Comparison of ENCODE assay signal across 18 cellular contexts in the genomic region with DNA sequence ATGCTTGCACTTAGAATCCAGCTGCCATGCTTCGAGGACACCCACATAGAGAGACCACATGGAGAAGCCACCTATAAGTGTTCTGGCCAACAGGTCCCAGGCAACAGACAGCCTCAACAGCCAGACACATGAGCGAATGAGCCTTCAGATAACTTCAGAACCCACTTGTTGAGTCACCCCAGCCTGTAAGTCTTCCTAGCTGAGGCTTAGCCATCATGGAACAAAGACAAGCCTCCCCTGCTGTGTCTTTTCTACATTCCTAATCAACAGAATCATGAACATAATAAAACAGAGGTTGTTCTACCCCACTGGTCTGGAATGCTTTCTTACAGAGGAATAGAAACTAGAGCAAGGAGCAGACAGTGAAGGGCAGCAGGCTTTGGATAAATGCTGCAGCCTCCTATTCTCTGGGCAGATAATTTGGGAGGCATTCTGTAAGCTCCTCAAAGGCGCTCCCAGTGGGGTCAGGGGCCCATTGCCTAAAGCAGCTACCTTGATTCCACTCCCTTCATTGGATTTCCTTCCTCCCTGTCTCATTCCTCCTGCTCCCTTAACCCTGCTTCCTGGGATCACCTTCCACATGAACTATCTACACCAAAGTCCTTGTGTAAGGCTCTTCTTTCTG. TPM values are rescaled to one million over a fixed set of nuclear protein-coding genes. Genes with fewer than 3 reads are reported as not detected.
A peak's percentile ranks its signal among the peaks of the same experiment; 100 is the strongest.
DNase-seq lines count a peak whose midpoint lies in the region; ATAC-seq and TF ChIP-seq lines count a peak whose summit lies in the region.
"Had no signal": no experiment of that assay in that cellular context is flagged by ENCODE, and none has a peak within 500 bp of the region (broad histone marks: within the 10 kb centered on the region; RNA-seq: fewer than 3 reads in every experiment).

No MANE protein-coding gene starts in this region.

- H3K36me3 ChIP-seq in HUES6 (ENCODE audit: control insufficient read depth, insufficient read depth, low read length) (no peaks in the 10 kb centered on the region), kidney epithelial cell (ENCODE audit: control insufficient read depth, insufficient read depth, low read length) (no peaks in the 10 kb centered on the region)

- no peak for ATAC-seq in HG03439 (IDR thresholded peaks at IDR 0.05; ENCODE audit: unreplicated experiment)
- ATAC-seq in GM21515 (IDR thresholded peaks at IDR 0.05; ENCODE audit: unreplicated experiment) = no peak
- ATAC-seq: psoas muscle; stimulated activated naive CD8-positive, alpha-beta T cell treated with anti-CD3 and anti-CD28 coated beads, Interleukin-15, Interleukin-2, amounts not matched to agents 100 U/mL and 50 U/mL, for 24 hours had no signal

- DNase-seq in AG10803 (ENCODE audit: low read depth) (peak; percentile 77), dedifferentiated amniotic fluid mesenchymal stem cell (ENCODE audit: extremely low spot score) (peak; percentile 23), kidney epithelial cell (ENCODE audit: low read depth) (peak; percentile 95), GOT3 (lab: John Stamatoyannopoulos, UW) (no peak)
- DNase-seq in activated CD4-positive, CD25-positive, alpha-beta regulatory T cell (lab: John Stamatoyannopoulos, UW) = no peak
- DNase-seq: activated T-cell treated with anti-CD3 and anti-CD28 coated beads, Interleukin-2, amount 50 U/mL, for 24 hours; anterior cingulate cortex; DND-41; effector memory CD4-positive, alpha-beta T cell; hypothalamus; Karpas-422; NCI-H2107; psoas muscle; stimulated activated CD4-positive, alpha-beta T cell treated with anti-CD3 and anti-CD28 coated beads, Interleukin-4, amount 100 ng/mL, for 4 hours; stimulated activated naive CD8-positive, alpha-beta T cell treated with anti-CD3 and anti-CD28 coated beads, Interleukin-15, Interleukin-2, amounts not matched to agents 100 U/mL and 50 U/mL, for 24 hours had no signal

- H3K27me3 ChIP-seq in HUES6 (ENCODE audit: control insufficient read depth, insufficient read depth, low read length) (peaks cover 29% of the 10 kb centered on the region), kidney epithelial cell (ENCODE audit: control insufficient read depth, insufficient read depth, low read length) (no peaks in the 10 kb centered on the region)

- H3K4me3 ChIP-seq in AG10803 (ENCODE audit: low read length) = no peak overlapping the region
- no peak overlapping the region for H3K4me3 ChIP-seq in HUES6 (ENCODE audit: low read depth, low read length)
- no peak overlapping the region for H3K4me3 ChIP-seq in kidney epithelial cell (ENCODE audit: low read depth, low read length)
- H3K4me3 ChIP-seq: psoas muscle had no signal

- H3K27ac ChIP-seq in HUES6 (ENCODE audit: low read depth, low read length) = no peak overlapping the region; the same call in 1 of the 2 replicates
- H3K27ac ChIP-seq: psoas muscle had no signal

- TF ChIP-seq CTCF in AG10803 (conservative IDR thresholded peaks at IDR 0.05; ENCODE audit: low read length) = no peak
- no peak for TF ChIP-seq CTCF in kidney epithelial cell (IDR thresholded peaks at IDR 0.05; ENCODE audit: insufficient read depth, low read length, poor library complexity, severe bottlenecking)

- H3K9me3 ChIP-seq in HUES6 (ENCODE audit: control insufficient read depth, insufficient read depth, low read depth, low read length) = no peaks in the 10 kb centered on the region
- H3K9me3 ChIP-seq: psoas muscle had no signal

- peaks cover 30% of the 10 kb centered on the region for H3K4me1 ChIP-seq in HUES6 (ENCODE audit: control insufficient read depth, insufficient read depth, low read length)

- H3K9ac ChIP-seq in HUES6 (ENCODE audit: low read length) = peak overlapping the region; percentile 27

RNA-seq across cellular contexts. Expression of a gene that starts 4.6 kb away (rescaled TPM):
- total RNA-seq in kidney epithelial cell = 2.2 and 2.8 TPM in 2 replicates

Comparison
In these comparisons a context has a peak if more than half of its experiments do, and no peak if none do; other contexts are left out.
1. DNase-seq: peak in AG10803 (single experiment), dedifferentiated amniotic fluid mesenchymal stem cell (single experiment) and kidney epithelial cell (single experiment); none in activated CD4-positive, CD25-positive, alpha-beta regulatory T cell (0 of 4) and GOT3 (single experiment).